In genomic region chr17:75679706-75680201, GRCh38 we compare ENCODE assay signal across 11 cellular contexts. TPM values are rescaled to one million over a fixed set of nuclear protein-coding genes. Genes with fewer than 3 reads are reported as not detected.
DNase-seq lines count a peak whose midpoint lies in the region; ATAC-seq and TF ChIP-seq lines count a peak whose summit lies in the region.
"Had no signal": no experiment of that assay in that cellular context is flagged by ENCODE, and none has a peak within 500 bp of the region (broad histone marks: within the 10 kb centered on the region; RNA-seq: fewer than 3 reads in every experiment).

No MANE protein-coding gene starts in this region.

- no peaks in the 10 kb centered on the region for H3K9me3 Mint-ChIP-seq in MCF 10A (ENCODE audit: unreplicated experiment)
- H3K9me3 Mint-ChIP-seq: nephron had no signal

- no TSS peak for BruUV-seq in MCF 10A (replicated peaks; lab: Mats Ljungman, UMichigan)

- DNase-seq in NCI-H2081 (lab: John Stamatoyannopoulos, UW): peak; percentile 9 to 29
- DNase-seq in NCI-H2081 treated with DMSO at 0.1 percent for 48 hours (lab: John Stamatoyannopoulos, UW): no peak
- peak; percentile 92 for DNase-seq in MCF 10A (ENCODE audit: unreplicated experiment)
- peak; percentile 48 to 65 for DNase-seq in left colon
- DNase-seq in NCI-H1930 (lab: John Stamatoyannopoulos, UW): no peak
- no peak for DNase-seq in putamen (ENCODE audit: low spot score)
- DNase-seq in KBM-7: no peak
- DNase-seq: activated CD4-positive, alpha-beta T cell treated with anti-CD3 and anti-CD28 coated beads for 48 hours; NCI-H1417 treated with DMSO at 0.1 percent for 48 hours had no signal

- H3K27me3 Mint-ChIP-seq in MCF 10A (ENCODE audit: insufficient read depth, unreplicated experiment): no peaks in the 10 kb centered on the region

- H3K4me3 Mint-ChIP-seq in MCF 10A (ENCODE audit: unreplicated experiment): peak overlapping the region; percentile 60
- H3K4me3 Mint-ChIP-seq: nephron had no signal

- POLR2A ChIA-PET in MCF 10A (lab: Yijun Ruan, JAX): interaction anchor here (0.5 to 26.7 kb wide), 16 partner anchors 9 to 1250 kb away, joined by 3 to 748 read pairs (median 13); partner anchors contain the start of genes GALK1, ITGB4, RECQL5 and SAP30BP

- H3K4me1 Mint-ChIP-seq in MCF 10A (ENCODE audit: insufficient read depth, unreplicated experiment): peaks cover 39% of the 10 kb centered on the region
- H3K4me1 Mint-ChIP-seq: nephron had no signal

- CTCF ChIA-PET in MCF 10A (lab: Yijun Ruan, JAX): interaction anchor here (0.6 to 12.7 kb wide), 26 partner anchors 9 to 304 kb away, joined by 3 to 152 read pairs (median 5); partner anchors contain the start of genes ITGB4, RECQL5 and SAP30BP

- intact Hi-C loops in MCF 10A (cut with micrococcal nuclease) (loop anchor here (1.0 kb wide), 2 partner anchors 44 to 68 kb away; no protein-coding TSS in a partner anchor), left colon (cut with DNase I, micrococcal nuclease) (loop anchor here in 1 of 2 donors (10.0 kb wide), 1 partner anchor 75 kb away; no protein-coding TSS in a partner anchor)

- peak; percentile 76 for ATAC-seq in left colon

- peaks cover 37% of the 10 kb centered on the region for H3K36me3 Mint-ChIP-seq in MCF 10A (ENCODE audit: insufficient read depth, unreplicated experiment)

- in situ Hi-C loops in KBM-7 (cut with MboI; ENCODE audit: low pct_unique_long_range_greater_than_20kb, low sequenced_read_pairs): no loop called here

- peak overlapping the region; percentile 91 for H3K27ac Mint-ChIP-seq in MCF 10A (ENCODE audit: low read depth, unreplicated experiment)
- H3K27ac Mint-ChIP-seq: nephron had no signal

- TF ChIP-seq CTCF in MCF 10A (IDR thresholded peaks at IDR 0.05; ENCODE audit: unreplicated experiment): peak; percentile 60

- peak overlapping the region; percentile 53 for H3K27ac ChIP-seq in temporal lobe (ENCODE audit: low read depth, low read length)

RNA-seq across cellular contexts. Expression of gene SAP30BP, which starts 12.6 kb away (rescaled TPM):
- total RNA-seq in MCF 10A (2022): 108 and 123 TPM in 2 replicates
- 10 to 100 TPM; 72.1 to 72.5 TPM for total RNA-seq in left colon
- 36.1 TPM for total RNA-seq in temporal lobe

RNA-seq across cellular contexts. Expression of gene RECQL5, which starts 12.8 kb away (rescaled TPM):
- 36.3 and 47.9 TPM in 2 replicates for total RNA-seq in MCF 10A (2022)
- 10 to 100 TPM; 23.2 to 27.0 TPM for total RNA-seq in left colon
- 6.6 TPM for total RNA-seq in temporal lobe

RNA-seq across cellular contexts. Expression of gene ITGB4, which starts 41.5 kb away (rescaled TPM):
- 727 and 1,054 TPM in 2 replicates for total RNA-seq in MCF 10A (2022)
- total RNA-seq in left colon: 100 to 1,000 TPM; 252 to 318 TPM
- total RNA-seq in temporal lobe: 3.7 TPM

RNA-seq across cellular contexts. Expression of gene SMIM5, which starts 46.5 kb away (rescaled TPM):
- total RNA-seq in MCF 10A (2022) (0.09 TPM in 1 of 2 replicates, not detected in the other), left colon (10 to 100 TPM; 15.4 to 28.3 TPM), temporal lobe (0.49 TPM)

Comparison
In these comparisons a context has a peak if more than half of its experiments do, and no peak if none do; other contexts are left out.
1. DNase-seq: peak in NCI-H2081 (2 of 2), MCF 10A (single experiment) and left colon (2 of 2); none in NCI-H2081 treated with DMSO at 0.1 percent for 48 hours (single experiment), NCI-H1930 (0 of 2), putamen (single experiment) and KBM-7 (single experiment).
2. RNA of gene ITGB4, which starts 41.5 kb away (total RNA-seq): 727 to 1,054 TPM in MCF 10A and 252 to 318 TPM in left colon; 3.7 TPM in temporal lobe (single experiment); every median in the first group is over 10 times any median in the second.